Comparison of ENCODE assay signal across 11 cellular contexts in genomic region chr19:46625731-46626130, GRCh38. TPM values are rescaled to one million over a fixed set of nuclear protein-coding genes. Genes with fewer than 3 reads are reported as not detected.
DNase-seq lines count a peak whose midpoint lies in the region; ATAC-seq and TF ChIP-seq lines count a peak whose summit lies in the region.
"Had no signal": no experiment of that assay in that cellular context is flagged by ENCODE, and none has a peak within 500 bp of the region (broad histone marks: within the 10 kb centered on the region; RNA-seq: fewer than 3 reads in every experiment).

No MANE protein-coding gene starts in this region.

- in situ Hi-C loops in GM23248 (cut with MboI), result no loop called here

- H3K9ac ChIP-seq in GM23248 (peak overlapping the region; percentile 75; the same call in 1 of the 2 replicates), smooth muscle cell (ENCODE audit: low read depth) (no peak overlapping the region), PC-3 (ENCODE audit: low read length) (no peak overlapping the region)

- H3F3A ChIP-seq in GM23248 (ENCODE audit: insufficient read depth) (peaks cover 7% of the 10 kb centered on the region), smooth muscle cell (ENCODE audit: low read depth) (peaks cover 6% of the 10 kb centered on the region), PC-3 (ENCODE audit: low read length, unreplicated experiment) (no peaks in the 10 kb centered on the region)

- no peak overlapping the region for H3K4me3 Mint-ChIP-seq in naive thymus-derived CD8-positive, alpha-beta T cell

- DNase-seq in GM23248, result no peak
- no peak for DNase-seq in adrenal gland
- DNase-seq in left lung, result no peak
- no peak for DNase-seq in smooth muscle cell (lab: John Stamatoyannopoulos, UW; ENCODE audit: unreplicated experiment)
- DNase-seq in PC-3, result no peak
- DNase-seq in OCI-M1 (lab: John Stamatoyannopoulos, UW), result no peak
- no peak for DNase-seq in SJCRH30
- no peak for DNase-seq in naive thymus-derived CD8-positive, alpha-beta T cell
- DNase-seq: NCI-H1694 had no signal

- peaks cover 26% of the 10 kb centered on the region for H3K79me2 ChIP-seq in GM23248 (ENCODE audit: insufficient read depth)
- no peaks in the 10 kb centered on the region for H3K79me2 ChIP-seq in smooth muscle cell (ENCODE audit: low read depth)
- H3K79me2 ChIP-seq in PC-3 (ENCODE audit: low read length), result no peaks in the 10 kb centered on the region

- H3K9me2 ChIP-seq in GM23248 (ENCODE audit: insufficient read depth) (no peaks in the 10 kb centered on the region), PC-3 (replicated peaks; ENCODE audit: low read length) (no peaks in the 10 kb centered on the region)

- H4K20me1 ChIP-seq in GM23248 (ENCODE audit: insufficient read depth) (no peaks in the 10 kb centered on the region), smooth muscle cell (ENCODE audit: low read depth) (no peaks in the 10 kb centered on the region), PC-3 (ENCODE audit: low read length) (no peaks in the 10 kb centered on the region)

- intact Hi-C loops in adrenal gland (cut with DNase I), result loop anchor here in 1 of 2 donors (10.0 kb wide), 1 partner anchor 199 kb away; no protein-coding TSS in a partner anchor
- intact Hi-C loops in left lung (cut with DNase I), result no loop called here
- intact Hi-C loops in PC-3 (cut with micrococcal nuclease), result no loop called here

- WGBS in GM23248 (ENCODE audit: low coverage in 1 of 2, low lambda C conversion rate in 2 of 2, missing lambda C conversion rate in 2 of 2), 2 experiments, result 56 to 65% methylated on average over 11 to 12 of the region's 12 CpGs
- 13 to 59% (median 42%) methylated on average over 3 to 12 of the region's 12 CpGs for WGBS in adrenal gland, 4 donors
- 88% methylated on average over 12 of the region's 12 CpGs for WGBS in smooth muscle cell (ENCODE audit: low lambda C conversion rate)

- H3K4me1 ChIP-seq in GM23248 (ENCODE audit: insufficient read depth) (peaks cover 20% of the 10 kb centered on the region), adrenal gland (replicated peaks in 1 of 2) (peaks cover 13 to 26% of the 10 kb centered on the region in 2 donors), left lung (peaks cover 13 to 53% of the 10 kb centered on the region in 2 donors), smooth muscle cell (ENCODE audit: low read depth) (peaks cover 8% of the 10 kb centered on the region), PC-3 (ENCODE audit: insufficient read depth, low read length) (no peaks in the 10 kb centered on the region), SJCRH30 (peaks cover 5% of the 10 kb centered on the region)

- H2AFZ ChIP-seq in GM23248 (peak overlapping the region; percentile 78; the same call in 1 of the 2 replicates), smooth muscle cell (ENCODE audit: low read depth) (no peak overlapping the region), PC-3 (ENCODE audit: low read length) (no peak overlapping the region)

- peak overlapping the region in 2 of 10 donors; percentile 33 to 38 for H3K27ac Mint-ChIP-seq in naive thymus-derived CD8-positive, alpha-beta T cell

- H3K27me3 ChIP-seq in GM23248 (replicated peaks; ENCODE audit: insufficient read depth) (no peaks in the 10 kb centered on the region), adrenal gland (no peaks in the 10 kb centered on the region), left lung (peaks cover 0 to 3% of the 10 kb centered on the region in 2 donors), smooth muscle cell (ENCODE audit: low read depth) (no peaks in the 10 kb centered on the region), PC-3 (ENCODE audit: low read length) (no peaks in the 10 kb centered on the region), SJCRH30 (peaks cover 8% of the 10 kb centered on the region; the same call in 1 of the 2 replicates)
- H3K27me3 ChIP-seq: ovary had no signal

- no TSS peak for BruUV-seq in PC-3 (replicated peaks; lab: Mats Ljungman, UMichigan)

- CTCF ChIA-PET in PC-3 (lab: Charles Lee), result no interaction called here

- H3K27me3 Mint-ChIP-seq in naive thymus-derived CD8-positive, alpha-beta T cell, result peaks cover 0 to 2% (median 0%) of the 10 kb centered on the region in 5 donors

- TF ChIP-seq CTCF in adrenal gland (IDR thresholded peaks at IDR 0.05) (no peak), left lung (IDR thresholded peaks at IDR 0.05) (no peak), smooth muscle cell (IDR thresholded peaks at IDR 0.05; ENCODE audit: borderline replicate concordance, insufficient read depth, poor library complexity, severe bottlenecking) (no peak), PC-3 (conservative IDR thresholded peaks at IDR 0.05; ENCODE audit: low read depth, low read length) (no peak)

- H3K4me3 ChIP-seq in GM23248 (no peak overlapping the region), adrenal gland (no peak overlapping the region), left lung (no peak overlapping the region), smooth muscle cell (no peak overlapping the region), PC-3 (ENCODE audit: low read length) (no peak overlapping the region), SJCRH30 (no peak overlapping the region)
- H3K4me3 ChIP-seq: ovary had no signal

- H3K27ac ChIP-seq in GM23248 (peak overlapping the region; percentile 94), adrenal gland (peak overlapping the region in 4 of 5 donors; percentile 6 to 82 (median 51)), left lung (peak overlapping the region; percentile 64 to 75), smooth muscle cell (ENCODE audit: low read depth) (peak overlapping the region; percentile 67), PC-3 (ENCODE audit: low read length) (no peak overlapping the region), SJCRH30 (no peak overlapping the region)

- POLR2A ChIA-PET in PC-3 (lab: Charles Lee; ENCODE audit: unreplicated experiment), result no interaction called here
- POLR2A ChIA-PET in naive thymus-derived CD8-positive, alpha-beta T cell (lab: Charles Lee), result interaction anchor here (0.5 kb wide), 1 partner anchor 1225 kb away, joined by 4 read pairs; no protein-coding TSS in a partner anchor

- H3K4me1 Mint-ChIP-seq in naive thymus-derived CD8-positive, alpha-beta T cell, result peaks cover 22 to 58% (median 48%) of the 10 kb centered on the region in 4 donors

- TF ChIP-seq POLR2A in adrenal gland (IDR thresholded peaks at IDR 0.05), result no peak

- no peaks in the 10 kb centered on the region for H3K36me3 Mint-ChIP-seq in naive thymus-derived CD8-positive, alpha-beta T cell

- H3K36me3 ChIP-seq in GM23248 (ENCODE audit: low read depth), result no peaks in the 10 kb centered on the region
- H3K36me3 ChIP-seq in adrenal gland (replicated peaks in 1 of 2), result no peaks in the 10 kb centered on the region
- H3K36me3 ChIP-seq in left lung, result no peaks in the 10 kb centered on the region
- no peaks in the 10 kb centered on the region for H3K36me3 ChIP-seq in smooth muscle cell (ENCODE audit: low read depth)
- no peaks in the 10 kb centered on the region for H3K36me3 ChIP-seq in PC-3 (ENCODE audit: low read depth, low read length)
- H3K36me3 ChIP-seq in SJCRH30, result no peaks in the 10 kb centered on the region
- H3K36me3 ChIP-seq: ovary had no signal

- no peaks in the 10 kb centered on the region for H3K9me3 ChIP-seq in GM23248 (ENCODE audit: low read depth)
- no peaks in the 10 kb centered on the region for H3K9me3 ChIP-seq in adrenal gland (replicated peaks in 1 of 3)
- no peaks in the 10 kb centered on the region for H3K9me3 ChIP-seq in left lung
- no peaks in the 10 kb centered on the region for H3K9me3 ChIP-seq in smooth muscle cell (replicated peaks; ENCODE audit: low read depth)
- H3K9me3 ChIP-seq in PC-3 (ENCODE audit: low read length), result no peaks in the 10 kb centered on the region
- H3K9me3 ChIP-seq in SJCRH30 (replicated peaks), result no peaks in the 10 kb centered on the region
- H3K9me3 ChIP-seq: ovary had no signal

- H3K9me3 Mint-ChIP-seq in naive thymus-derived CD8-positive, alpha-beta T cell, result no peaks in the 10 kb centered on the region

- H3K4me2 ChIP-seq in GM23248 (ENCODE audit: unreplicated experiment) (peak overlapping the region; percentile 83), smooth muscle cell (no peak overlapping the region), PC-3 (ENCODE audit: low read length) (no peak overlapping the region)

- ATAC-seq in left lung, result no peak
- no peak for ATAC-seq in PC-3
- no peak for ATAC-seq in naive thymus-derived CD8-positive, alpha-beta T cell

RNA-seq across cellular contexts. Expression of gene PTGIR, which starts 0.8 kb away (rescaled TPM):
- 18.0 and 21.1 TPM in 2 replicates for total RNA-seq in GM23248 (2014; rRNA removed; shearing (Covaris generic))
- polyA plus RNA-seq in GM23248 (2016; fragmentation: Nextera tagmentation; extraction: Ambion mirVana) (21.1 and 21.5 TPM in 2 replicates), adrenal gland (10 to 100 TPM in 2 of 3 donors, 1 to 10 TPM in 1; 2.5 to 21.1 (median 11.6) TPM), smooth muscle cell (0.81 and 1.3 TPM in 2 replicates)
- total RNA-seq in adrenal gland (10 to 100 TPM in 4 of 8 donors, 1 to 10 TPM in 4; 3.8 to 24.8 (median 9.8) TPM), left lung (10 to 100 TPM in 1 of 2 donors, 1 to 10 TPM in 1; 9.8 to 12.1 TPM), smooth muscle cell (0.09 and 2.3 TPM in 2 replicates), PC-3 (2014; rRNA removed) (not detected in 2 replicates)
- not detected in 2 replicates for total RNA-seq in SJCRH30 (2014; rRNA removed; shearing (Covaris generic))
- under 1 TPM in 1 of 2 experiments, not detected in 1; 0.25 TPM for total RNA-seq in naive thymus-derived CD8-positive, alpha-beta T cell
- 1 to 10 TPM in 1 of 3 donors, under 1 TPM in 2; 0.12 to 2.8 (median 0.55) TPM for polyA plus RNA-seq in naive thymus-derived CD8-positive, alpha-beta T cell

RNA-seq across cellular contexts. Expression of gene GNG8, which starts 10.3 kb away (rescaled TPM):
- total RNA-seq in GM23248 (2014; rRNA removed; shearing (Covaris generic)), result not detected in 2 replicates
- polyA plus RNA-seq in GM23248 (2016; fragmentation: Nextera tagmentation; extraction: Ambion mirVana), result not detected in 2 replicates
- 1 to 10 TPM in 1 of 8 donors, not detected in 7; 3.9 TPM for total RNA-seq in adrenal gland
- polyA plus RNA-seq in adrenal gland, result not detected
- total RNA-seq in left lung, result not detected
- not detected in 2 replicates for total RNA-seq in smooth muscle cell
- polyA plus RNA-seq in smooth muscle cell, result 3.3 TPM in 1 of 2 replicates, not detected in the other
- total RNA-seq in PC-3 (2014; rRNA removed), result not detected in 2 replicates
- not detected in 2 replicates for total RNA-seq in SJCRH30 (2014; rRNA removed; shearing (Covaris generic))
- total RNA-seq in naive thymus-derived CD8-positive, alpha-beta T cell, result not detected
- not detected for polyA plus RNA-seq in naive thymus-derived CD8-positive, alpha-beta T cell
- total RNA-seq: esophagus mucosa, ovary had no signal
- polyA plus RNA-seq: ovary had no signal

RNA-seq across cellular contexts. Expression of gene CALM3, which starts 24.6 kb away (rescaled TPM):
- total RNA-seq in GM23248 (2014; rRNA removed; shearing (Covaris generic)), result 229 and 271 TPM in 2 replicates
- polyA plus RNA-seq in GM23248 (2016; fragmentation: Nextera tagmentation; extraction: Ambion mirVana) (217 and 225 TPM in 2 replicates), adrenal gland (100 to 1,000 TPM; 219 to 579 (median 372) TPM), smooth muscle cell (165 and 183 TPM in 2 replicates)
- total RNA-seq in adrenal gland (100 to 1,000 TPM; 177 to 334 (median 278) TPM), left lung (100 to 1,000 TPM; 178 to 225 TPM), smooth muscle cell (152 and 172 TPM in 2 replicates), PC-3 (2014; rRNA removed) (160 and 217 TPM in 2 replicates)
- total RNA-seq in SJCRH30 (2014; rRNA removed; shearing (Covaris generic)), result 239 and 247 TPM in 2 replicates
- 100 to 1,000 TPM; 185 to 190 TPM for total RNA-seq in naive thymus-derived CD8-positive, alpha-beta T cell
- 100 to 1,000 TPM; 188 to 221 (median 214) TPM for polyA plus RNA-seq in naive thymus-derived CD8-positive, alpha-beta T cell

RNA-seq across cellular contexts. Expression of gene DACT3, which starts 35.3 kb away (rescaled TPM):
- 7.1 and 7.3 TPM in 2 replicates for total RNA-seq in GM23248 (2014; rRNA removed; shearing (Covaris generic))
- polyA plus RNA-seq in GM23248 (2016; fragmentation: Nextera tagmentation; extraction: Ambion mirVana), result 0.63 and 0.66 TPM in 2 replicates
- total RNA-seq in adrenal gland, result 1 to 10 TPM; 1.7 to 9.8 (median 4.4) TPM
- 1 to 10 TPM; 2.3 to 3.8 (median 2.6) TPM for polyA plus RNA-seq in adrenal gland
- 10 to 100 TPM in 1 of 2 donors, 1 to 10 TPM in 1; 6.6 to 15.0 TPM for total RNA-seq in left lung
- 6.2 and 12.3 TPM in 2 replicates for total RNA-seq in smooth muscle cell
- polyA plus RNA-seq in smooth muscle cell, result 19.1 and 22.7 TPM in 2 replicates
- 1.9 and 3.1 TPM in 2 replicates for total RNA-seq in PC-3 (2014; rRNA removed)
- total RNA-seq in SJCRH30 (2014; rRNA removed; shearing (Covaris generic)), result 2.6 and 2.7 TPM in 2 replicates
- under 1 TPM in 1 of 2 experiments, not detected in 1; 0.13 TPM for total RNA-seq in naive thymus-derived CD8-positive, alpha-beta T cell
- under 1 TPM in 1 of 3 donors, not detected in 2; 0.13 TPM for polyA plus RNA-seq in naive thymus-derived CD8-positive, alpha-beta T cell

Comparison
In these comparisons a context has a peak if more than half of its experiments do, and no peak if none do; other contexts are left out.
1. H3K27ac ChIP-seq: peak in GM23248 (single experiment), adrenal gland (4 of 5), left lung (2 of 2) and smooth muscle cell (single experiment); none in PC-3 (single experiment) and SJCRH30 (single experiment).